Comparison of ENCODE assay signal across 11 cellular contexts in genomic region chr11:27211370-27212127, GRCh38.
DNase-seq lines count a peak whose midpoint lies in the region; ATAC-seq and TF ChIP-seq lines count a peak whose summit lies in the region.
"Had no signal": no experiment of that assay in that cellular context is flagged by ENCODE, and none has a peak within 500 bp of the region (broad histone marks: within the 10 kb centered on the region; RNA-seq: fewer than 3 reads in every experiment).

No MANE protein-coding gene starts in this region.

- H3K9me3 Mint-ChIP-seq in glutamatergic neuron (ENCODE audit: unreplicated experiment) (no peaks in the 10 kb centered on the region), CD14-positive monocyte (peaks cover 0 to 4% (median 0%) of the 10 kb centered on the region in 7 donors)

- no peak overlapping the region for H3K4me2 ChIP-seq in DOHH2 (ENCODE audit: low read length)

- H3F3A ChIP-seq in DOHH2 (ENCODE audit: control insufficient read depth, insufficient read depth), result no peaks in the 10 kb centered on the region

- intact Hi-C loops in CD14-positive monocyte (cut with micrococcal nuclease), result no loop called here

- H3K9me2 ChIP-seq in DOHH2 (replicated peaks; ENCODE audit: control insufficient read depth, low read length), result no peaks in the 10 kb centered on the region

- no peak overlapping the region for H3K27ac ChIP-seq in DOHH2 (ENCODE audit: low read depth, low read length)
- H3K27ac ChIP-seq: ovary, stomach had no signal

- no peaks in the 10 kb centered on the region for H4K20me1 ChIP-seq in DOHH2 (ENCODE audit: control insufficient read depth, insufficient read depth, low read depth, low read length)

- ATAC-seq in HG03045 (IDR thresholded peaks at IDR 0.05; ENCODE audit: unreplicated experiment) (no peak), GM19467 (IDR thresholded peaks at IDR 0.05; ENCODE audit: unreplicated experiment) (no peak)

- DNase-seq in AG04449 (ENCODE audit: low read depth, low spot score) (no peak), glutamatergic neuron (peak; percentile 39), ecto neural progenitor cell (ENCODE audit: low spot score) (no peak), CD14-positive monocyte (ENCODE audit: low spot score) (no peak)
- DNase-seq: NCI-H2171 treated with DMSO at 0.1 percent for 48 hours, ovary, stomach had no signal

- H3K4me1 Mint-ChIP-seq in glutamatergic neuron (ENCODE audit: low read depth, unreplicated experiment), result peaks cover 14% of the 10 kb centered on the region
- no peaks in the 10 kb centered on the region for H3K4me1 Mint-ChIP-seq in CD14-positive monocyte

- POLR2A ChIA-PET in AG04449 (lab: Yijun Ruan, JAX), result interaction anchor here (0.7 kb wide), 1 partner anchor 220 kb away, joined by 3 read pairs; no protein-coding TSS in a partner anchor

- TF ChIP-seq CTCF in AG04449 (IDR thresholded peaks at IDR 0.05; ENCODE audit: insufficient read depth, low read length, missing control alignments) (peak; percentile 20), DOHH2 (IDR thresholded peaks at IDR 0.05; ENCODE audit: low read depth, low read length, poor library complexity, severe bottlenecking) (peak; percentile 53), glutamatergic neuron (IDR thresholded peaks at IDR 0.05; ENCODE audit: partially characterized antibody, unreplicated experiment) (peak; percentile 75), CD14-positive monocyte (IDR thresholded peaks at IDR 0.05) (no peak)

- H3K4me1 ChIP-seq in DOHH2 (ENCODE audit: control insufficient read depth, low read length), result no peaks in the 10 kb centered on the region

- H3K27me3 ChIP-seq in DOHH2 (ENCODE audit: control insufficient read depth, low read length), result no peaks in the 10 kb centered on the region
- H3K27me3 ChIP-seq: ovary, stomach had no signal

- H3K4me3 Mint-ChIP-seq in glutamatergic neuron (ENCODE audit: unreplicated experiment) (no peak overlapping the region), CD14-positive monocyte (no peak overlapping the region)

- H3K36me3 Mint-ChIP-seq in glutamatergic neuron (ENCODE audit: unreplicated experiment) (no peaks in the 10 kb centered on the region), CD14-positive monocyte (no peaks in the 10 kb centered on the region)

- no peaks in the 10 kb centered on the region for H3K36me3 ChIP-seq in DOHH2 (ENCODE audit: control insufficient read depth, low read length)
- H3K36me3 ChIP-seq: ovary, stomach had no signal

- H3K4me3 ChIP-seq in AG04449 (ENCODE audit: low read depth, low read length) (no peak overlapping the region), DOHH2 (ENCODE audit: low read length) (no peak overlapping the region)
- H3K4me3 ChIP-seq: ovary, stomach had no signal

- H3K27me3 Mint-ChIP-seq in glutamatergic neuron (ENCODE audit: unreplicated experiment) (no peaks in the 10 kb centered on the region), CD14-positive monocyte (ENCODE audit: low read depth in 3 of 3) (peaks cover under 1 to 9% (median 3%) of the 10 kb centered on the region in 3 donors)

- CTCF ChIA-PET in AG04449 (lab: Yijun Ruan, JAX), result interaction anchor here (0.6 to 5.0 kb wide), 8 partner anchors 9 to 286 kb away, joined by 3 to 28 read pairs (median 4); no protein-coding TSS in a partner anchor

- H3K27ac Mint-ChIP-seq in glutamatergic neuron (ENCODE audit: unreplicated experiment), result no peak overlapping the region
- H3K27ac Mint-ChIP-seq in CD14-positive monocyte, result no peak overlapping the region

- no peaks in the 10 kb centered on the region for H3K9me3 ChIP-seq in DOHH2 (ENCODE audit: control insufficient read depth, insufficient read depth, low read length)
- H3K9me3 ChIP-seq: ovary, stomach had no signal

- no peaks in the 10 kb centered on the region for H3K79me2 ChIP-seq in DOHH2 (ENCODE audit: control insufficient read depth, low read length)

TF ChIP-seq in PFSK-1, 5 proteins besides CTCF, POLR2A, EP300 and RAD21:
- no peak for TF ChIP-seq POLR2AphosphoS5 (IDR thresholded peaks at IDR 0.05; ENCODE audit: low read depth, low read length)
- TF ChIP-seq TAF1 (IDR thresholded peaks at IDR 0.05; ENCODE audit: borderline replicate concordance, insufficient read depth, low read length), result peak; percentile 34; the same call in 1 of the 2 replicates
